In the genomic region with DNA sequence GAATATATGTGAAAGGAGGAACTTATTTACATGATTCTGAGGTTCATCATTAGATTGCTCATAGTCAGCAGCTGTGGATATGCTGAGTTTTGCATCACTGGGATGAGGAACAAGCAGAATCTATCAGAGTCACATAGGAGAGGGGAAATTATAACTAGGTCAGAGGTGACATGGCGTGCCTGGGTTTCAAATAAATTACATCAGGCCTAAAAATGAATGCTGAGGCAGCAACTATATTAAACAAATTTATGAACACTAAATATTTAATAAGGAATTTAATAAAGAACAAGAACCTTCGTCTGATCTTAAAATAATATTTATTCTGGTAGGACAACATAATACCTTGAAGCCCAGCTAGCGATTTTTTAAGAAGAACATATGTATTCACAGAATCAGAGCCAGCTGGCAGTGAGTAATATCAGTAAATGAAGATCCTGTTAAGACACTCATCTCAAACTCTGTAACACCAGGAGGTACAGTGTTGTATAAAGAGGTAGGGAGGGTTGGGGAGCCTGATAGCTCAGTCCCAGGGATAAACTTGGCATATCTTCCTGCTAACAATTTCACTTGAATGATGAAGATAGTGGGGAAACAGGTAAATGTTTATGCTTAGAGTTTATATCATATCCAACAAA, we compare ENCODE assay signal across 15 cellular contexts.
DNase-seq lines count a peak whose midpoint lies in the region; ATAC-seq and TF ChIP-seq lines count a peak whose summit lies in the region.
"Had no signal": no experiment of that assay in that cellular context is flagged by ENCODE, and none has a peak within 500 bp of the region (broad histone marks: within the 10 kb centered on the region; RNA-seq: fewer than 3 reads in every experiment).

No MANE protein-coding gene starts in this region.

- no peak for TF ChIP-seq CTCF in CD8-positive, alpha-beta T cell (IDR thresholded peaks at IDR 0.05)
- TF ChIP-seq CTCF in A673 (conservative IDR thresholded peaks at IDR 0.05; ENCODE audit: low read depth, low read length), result no peak

- peaks cover 17% of the 10 kb centered on the region for H3K4me1 Mint-ChIP-seq in activated T-helper 17 cell treated with anti-CD3 and anti-CD28 coated beads, Interleukin-2, amount 50 U/mL, for 72 hours
- H3K4me1 Mint-ChIP-seq in CD8-positive, alpha-beta T cell (ENCODE audit: low read depth), result peaks cover 14% of the 10 kb centered on the region

- H3K27ac ChIP-seq in muscle layer of duodenum (ENCODE audit: low read length) (peak overlapping the region; percentile 33), A673 (ENCODE audit: low read depth, low read length, poor library complexity, severe bottlenecking) (no peak overlapping the region)
- no peak overlapping the region for H3K27ac ChIP-seq in CD8-positive, alpha-beta T cell (ENCODE audit: low read depth, low read length)

- no peaks in the 10 kb centered on the region for H3K27me3 Mint-ChIP-seq in activated T-helper 17 cell treated with anti-CD3 and anti-CD28 coated beads, Interleukin-2, amount 50 U/mL, for 72 hours
- H3K27me3 Mint-ChIP-seq in CD8-positive, alpha-beta T cell (ENCODE audit: low read depth), result no peaks in the 10 kb centered on the region

- H3K4me3 ChIP-seq in muscle layer of duodenum (ENCODE audit: low read depth in 1 of 2, low read length in 2 of 2), result no peak overlapping the region
- no peak overlapping the region for H3K4me3 ChIP-seq in CD8-positive, alpha-beta T cell (ENCODE audit: low read depth, low read length)
- no peak overlapping the region for H3K4me3 ChIP-seq in A673 (ENCODE audit: low read depth, low read length, poor library complexity, severe bottlenecking)

- no peaks in the 10 kb centered on the region for H3K4me1 ChIP-seq in muscle layer of duodenum (ENCODE audit: control insufficient read depth in 1 of 2, insufficient read depth in 2 of 2, low read length in 2 of 2)
- H3K4me1 ChIP-seq in CD8-positive, alpha-beta T cell (ENCODE audit: insufficient read depth, low read length), result peaks cover 10% of the 10 kb centered on the region
- H3K4me1 ChIP-seq in A673 (ENCODE audit: insufficient read depth, low read length, poor library complexity, severe bottlenecking), result no peaks in the 10 kb centered on the region

- H3K27me3 ChIP-seq in muscle layer of duodenum (ENCODE audit: low read depth, low read length) (no peaks in the 10 kb centered on the region), A673 (replicated peaks; ENCODE audit: insufficient read depth, low read depth, low read length, poor library complexity) (no peaks in the 10 kb centered on the region)
- no peaks in the 10 kb centered on the region for H3K27me3 ChIP-seq in CD8-positive, alpha-beta T cell (ENCODE audit: insufficient read depth, low read length)

- DNase-seq in activated CD4-positive, CD25-positive, alpha-beta regulatory T cell treated with anti-CD3 and anti-CD28 coated beads, Interleukin-2, amount 50 U/mL, for 72 hours, result no peak
- DNase-seq in NAMALWA (ENCODE audit: low spot score) (no peak), A673 (ENCODE audit: low spot score) (no peak)
- DNase-seq in CD8-positive, alpha-beta T cell, result no peak
- DNase-seq: activated gamma-delta T cell treated with Interleukin-2 at 50 U/mL for 16 hours, Calu3, IMR-90, NCI-H1105, NCI-H510A, substantia nigra had no signal

- ATAC-seq in activated CD4-positive, CD25-positive, alpha-beta regulatory T cell treated with anti-CD3 and anti-CD28 coated beads, Interleukin-2, amount 50 U/mL, for 24 hours, result peak; percentile 34
- peak; percentile 58 for ATAC-seq in HG02938 (IDR thresholded peaks at IDR 0.05; ENCODE audit: unreplicated experiment)
- ATAC-seq in activated T-helper 17 cell treated with anti-CD3 and anti-CD28 coated beads, Interleukin-2, amount 50 U/mL, for 72 hours (replicated peaks), result peak; percentile 67
- ATAC-seq in CD8-positive, alpha-beta T cell, result no peak

- no peaks in the 10 kb centered on the region for H3K36me3 Mint-ChIP-seq in activated T-helper 17 cell treated with anti-CD3 and anti-CD28 coated beads, Interleukin-2, amount 50 U/mL, for 72 hours (ENCODE audit: low read depth)
- H3K36me3 Mint-ChIP-seq in CD8-positive, alpha-beta T cell, result no peaks in the 10 kb centered on the region

- BruUV-seq in A673 (replicated peaks; lab: Mats Ljungman, UMichigan), result no TSS peak

- H3K4me3 Mint-ChIP-seq in activated T-helper 17 cell treated with anti-CD3 and anti-CD28 coated beads, Interleukin-2, amount 50 U/mL, for 72 hours, result no peak overlapping the region
- no peak overlapping the region for H3K4me3 Mint-ChIP-seq in CD8-positive, alpha-beta T cell
- H3K4me3 Mint-ChIP-seq: mesothelial cell of epicardium had no signal

- CTCF ChIA-PET in CD8-positive, alpha-beta T cell (lab: Charles Lee), result no interaction called here
- CTCF ChIA-PET in A673 (lab: Charles Lee), result no interaction called here

- H3K27ac Mint-ChIP-seq in activated T-helper 17 cell treated with anti-CD3 and anti-CD28 coated beads, Interleukin-2, amount 50 U/mL, for 72 hours, result no peak overlapping the region
- no peak overlapping the region for H3K27ac Mint-ChIP-seq in CD8-positive, alpha-beta T cell
- H3K27ac Mint-ChIP-seq: mesothelial cell of epicardium had no signal

- H3K9me3 Mint-ChIP-seq in activated T-helper 17 cell treated with anti-CD3 and anti-CD28 coated beads, Interleukin-2, amount 50 U/mL, for 72 hours, result peaks cover 4% of the 10 kb centered on the region
- no peaks in the 10 kb centered on the region for H3K9me3 Mint-ChIP-seq in CD8-positive, alpha-beta T cell

- no peaks in the 10 kb centered on the region for H3K9me3 ChIP-seq in muscle layer of duodenum (ENCODE audit: control insufficient read depth in 1 of 2, low read length in 2 of 2)
- no peaks in the 10 kb centered on the region for H3K9me3 ChIP-seq in CD8-positive, alpha-beta T cell (ENCODE audit: low read length)
- H3K9me3 ChIP-seq in A673 (ENCODE audit: low read depth, low read length, poor library complexity, severe bottlenecking), result peaks cover 23% of the 10 kb centered on the region

- no peaks in the 10 kb centered on the region for H3K36me3 ChIP-seq in muscle layer of duodenum (ENCODE audit: control insufficient read depth in 1 of 2, insufficient read depth in 2 of 2, low read length in 2 of 2)
- no peaks in the 10 kb centered on the region for H3K36me3 ChIP-seq in CD8-positive, alpha-beta T cell (ENCODE audit: insufficient read depth, low read length)
- H3K36me3 ChIP-seq in A673 (ENCODE audit: insufficient read depth, low read length, poor library complexity, severe bottlenecking), result no peaks in the 10 kb centered on the region

- intact Hi-C loops in CD8-positive, alpha-beta T cell (cut with DNase I, micrococcal nuclease), result loop anchor here in 1 of 2 experiments (10.0 kb wide), 1 partner anchor 65 kb away; a partner anchor contains a TSS
- intact Hi-C loops in A673 (cut with micrococcal nuclease; ENCODE audit: unreplicated experiment), result no loop called here

- POLR2A ChIA-PET in CD8-positive, alpha-beta T cell (lab: Charles Lee), result no interaction called here
- POLR2A ChIA-PET in A673 (lab: Charles Lee; ENCODE audit: low non-redundant PET), result no interaction called here
